1 cellular context compared by ENCODE assay signal in genomic region chr12:210277-211141, GRCh38.
TF ChIP-seq lines count a peak whose summit lies in the region.

No MANE protein-coding gene starts in this region.

TF ChIP-seq in HepG2, 621 proteins besides CTCF, POLR2A, EP300 and RAD21 (continued from another document and continues in another):
- no peak for TF ChIP-seq SIN3B (IDR thresholded peaks at IDR 0.05; ENCODE audit: low read length)
- peak; percentile 95 for TF ChIP-seq NFKBIZ (CRISPR knock-in tag; IDR thresholded peaks at IDR 0.05)
- peak; percentile 98 for TF ChIP-seq TCF7L2 (IDR thresholded peaks at IDR 0.05; ENCODE audit: low read depth, low read length)
- TF ChIP-seq ZNF709 (CRISPR knock-in tag; IDR thresholded peaks at IDR 0.05) = peak; percentile 86; the same call in 1 of the 2 replicates
- TF ChIP-seq TEAD2 (CRISPR knock-in tag; IDR thresholded peaks at IDR 0.05) = no peak
- no peak; the same call in 1 of the 2 replicates for TF ChIP-seq ZNF619 (CRISPR knock-in tag; IDR thresholded peaks at IDR 0.05)
- TF ChIP-seq DRAP1 (CRISPR knock-in tag; IDR thresholded peaks at IDR 0.05) = no peak; the same call in 1 of the 2 replicates
- peak; percentile 92 for TF ChIP-seq ARID4A (CRISPR knock-in tag; IDR thresholded peaks at IDR 0.05; ENCODE audit: borderline replicate concordance)
- peak; percentile 90 for TF ChIP-seq ZNF441 (CRISPR knock-in tag; IDR thresholded peaks at IDR 0.05; ENCODE audit: borderline replicate concordance)
- TF ChIP-seq PHB2 (IDR thresholded peaks at IDR 0.05; ENCODE audit: partially characterized antibody) = no peak
- peak; percentile 98 for TF ChIP-seq ZNF788 (CRISPR knock-in tag; IDR thresholded peaks at IDR 0.05; ENCODE audit: borderline replicate concordance)
- peak; percentile 64 for TF ChIP-seq CBX1 (IDR thresholded peaks at IDR 0.05; ENCODE audit: low read depth)
- no peak for TF ChIP-seq EZH2 (conservative IDR thresholded peaks at IDR 0.05; ENCODE audit: low read depth, low read length)
- peak; percentile 84; the same call in 1 of the 2 replicates for TF ChIP-seq SIX1 (CRISPR knock-in tag; IDR thresholded peaks at IDR 0.05; ENCODE audit: borderline replicate concordance)
- peak; percentile 98 for TF ChIP-seq TBL1XR1 (IDR thresholded peaks at IDR 0.05; ENCODE audit: borderline replicate concordance, low read length, partially characterized antibody)
- peak; percentile 66; the same call in 1 of the 2 replicates for TF ChIP-seq ETV5 (CRISPR knock-in tag; IDR thresholded peaks at IDR 0.05; ENCODE audit: borderline replicate concordance)
- TF ChIP-seq ZFAT (CRISPR knock-in tag; conservative IDR thresholded peaks at IDR 0.05) = no peak
- TF ChIP-seq RAD51 (IDR thresholded peaks at IDR 0.05; ENCODE audit: borderline replicate concordance) = no peak
- peak; percentile 86 for TF ChIP-seq ZNF607 (CRISPR knock-in tag; IDR thresholded peaks at IDR 0.05; ENCODE audit: borderline replicate concordance)
- TF ChIP-seq ZNF589 (CRISPR knock-in tag; conservative IDR thresholded peaks at IDR 0.05) = peak; percentile 96
- TF ChIP-seq ZNF329 (CRISPR knock-in tag; IDR thresholded peaks at IDR 0.05; ENCODE audit: low read depth) = 0 out of 2 replicates have a peak, but pooled peaks have one; percentile 48
- peak; percentile 89; the same call in 1 of the 2 replicates for TF ChIP-seq ZNF34 (CRISPR knock-in tag; IDR thresholded peaks at IDR 0.05; ENCODE audit: borderline replicate concordance)
- peak; percentile 99 for TF ChIP-seq SP5 (CRISPR knock-in tag; IDR thresholded peaks at IDR 0.05; ENCODE audit: borderline replicate concordance, low read depth)
- TF ChIP-seq ZNF512B (CRISPR knock-in tag; IDR thresholded peaks at IDR 0.05; ENCODE audit: borderline replicate concordance) = peak; percentile 80; the same call in 1 of the 2 replicates
- no peak for TF ChIP-seq ZNF235 (CRISPR knock-in tag; IDR thresholded peaks at IDR 0.05; ENCODE audit: borderline replicate concordance)
- TF ChIP-seq STAT6 (CRISPR knock-in tag; IDR thresholded peaks at IDR 0.05; ENCODE audit: borderline replicate concordance) = peak; percentile 96; the same call in 1 of the 2 replicates
- 0 out of 2 replicates have a peak, but pooled peaks have one; percentile 47 for TF ChIP-seq RELA (CRISPR knock-in tag; IDR thresholded peaks at IDR 0.05)
- TF ChIP-seq MED8 (CRISPR knock-in tag; IDR thresholded peaks at IDR 0.05; ENCODE audit: insufficient replicate concordance) = peak; percentile 85
- no peak for TF ChIP-seq E2F1 (CRISPR knock-in tag; IDR thresholded peaks at IDR 0.05)
- peak; percentile 100 for TF ChIP-seq RXRA (CRISPR knock-in tag; IDR thresholded peaks at IDR 0.05)
- peak; percentile 83 for TF ChIP-seq STAT5B (CRISPR knock-in tag; IDR thresholded peaks at IDR 0.05)
- no peak for TF ChIP-seq ZNF839 (CRISPR knock-in tag; IDR thresholded peaks at IDR 0.05; ENCODE audit: borderline replicate concordance)
- 0 out of 2 replicates have a peak, but pooled peaks have one; percentile 58 for TF ChIP-seq ZNF577 (CRISPR knock-in tag; IDR thresholded peaks at IDR 0.05; ENCODE audit: borderline replicate concordance, low read depth)
- TF ChIP-seq ZNF256 (CRISPR knock-in tag; conservative IDR thresholded peaks at IDR 0.05) = no peak
- no peak for TF ChIP-seq TAF15 (IDR thresholded peaks at IDR 0.05; ENCODE audit: low read depth, low read length, poor library complexity, severe bottlenecking)
- peak; percentile 51 for TF ChIP-seq CEBPG (CRISPR knock-in tag; IDR thresholded peaks at IDR 0.05)
- TF ChIP-seq SOX6 (IDR thresholded peaks at IDR 0.05) = no peak
- TF ChIP-seq SOX6 (CRISPR knock-in tag; IDR thresholded peaks at IDR 0.05) = peak; percentile 98
- TF ChIP-seq FUBP1 (CRISPR knock-in tag; IDR thresholded peaks at IDR 0.05; ENCODE audit: borderline replicate concordance) = peak; percentile 98; the same call in 1 of the 2 replicates
- no peak for TF ChIP-seq AGO1 (IDR thresholded peaks at IDR 0.05; ENCODE audit: low read depth, low read length, poor library complexity, severe bottlenecking)
- no peak for TF ChIP-seq TAF1 (CRISPR knock-in tag; IDR thresholded peaks at IDR 0.05)
- no peak for TF ChIP-seq RFX5 (IDR thresholded peaks at IDR 0.05; ENCODE audit: low read depth, low read length)
- TF ChIP-seq TFAP4 (IDR thresholded peaks at IDR 0.05; ENCODE audit: borderline replicate concordance, low read depth) = peak; percentile 100
- TF ChIP-seq CREM (IDR thresholded peaks at IDR 0.05) = peak; percentile 92
- TF ChIP-seq CREM (CRISPR knock-in tag; IDR thresholded peaks at IDR 0.05) = no peak
- no peak for TF ChIP-seq NFE2 (CRISPR knock-in tag; IDR thresholded peaks at IDR 0.05)
- TF ChIP-seq CENPBD1 (CRISPR knock-in tag; IDR thresholded peaks at IDR 0.05; ENCODE audit: borderline replicate concordance, low read depth) = no peak
- TF ChIP-seq ZNF136 (CRISPR knock-in tag; IDR thresholded peaks at IDR 0.05; ENCODE audit: low read depth) = peak; percentile 95
- TF ChIP-seq MNT (IDR thresholded peaks at IDR 0.05) = peak; percentile 59
- peak; percentile 96 for TF ChIP-seq PPARG (CRISPR knock-in tag; conservative IDR thresholded peaks at IDR 0.05)
- TF ChIP-seq ZNF282 (IDR thresholded peaks at IDR 0.05; ENCODE audit: partially characterized antibody) = no peak
- TF ChIP-seq ZNF446 (CRISPR knock-in tag; IDR thresholded peaks at IDR 0.05) = no peak
- peak; percentile 98 for TF ChIP-seq ZBTB42 (CRISPR knock-in tag; IDR thresholded peaks at IDR 0.05)
